19 cellular contexts compared by ENCODE assay signal in the genomic region with DNA sequence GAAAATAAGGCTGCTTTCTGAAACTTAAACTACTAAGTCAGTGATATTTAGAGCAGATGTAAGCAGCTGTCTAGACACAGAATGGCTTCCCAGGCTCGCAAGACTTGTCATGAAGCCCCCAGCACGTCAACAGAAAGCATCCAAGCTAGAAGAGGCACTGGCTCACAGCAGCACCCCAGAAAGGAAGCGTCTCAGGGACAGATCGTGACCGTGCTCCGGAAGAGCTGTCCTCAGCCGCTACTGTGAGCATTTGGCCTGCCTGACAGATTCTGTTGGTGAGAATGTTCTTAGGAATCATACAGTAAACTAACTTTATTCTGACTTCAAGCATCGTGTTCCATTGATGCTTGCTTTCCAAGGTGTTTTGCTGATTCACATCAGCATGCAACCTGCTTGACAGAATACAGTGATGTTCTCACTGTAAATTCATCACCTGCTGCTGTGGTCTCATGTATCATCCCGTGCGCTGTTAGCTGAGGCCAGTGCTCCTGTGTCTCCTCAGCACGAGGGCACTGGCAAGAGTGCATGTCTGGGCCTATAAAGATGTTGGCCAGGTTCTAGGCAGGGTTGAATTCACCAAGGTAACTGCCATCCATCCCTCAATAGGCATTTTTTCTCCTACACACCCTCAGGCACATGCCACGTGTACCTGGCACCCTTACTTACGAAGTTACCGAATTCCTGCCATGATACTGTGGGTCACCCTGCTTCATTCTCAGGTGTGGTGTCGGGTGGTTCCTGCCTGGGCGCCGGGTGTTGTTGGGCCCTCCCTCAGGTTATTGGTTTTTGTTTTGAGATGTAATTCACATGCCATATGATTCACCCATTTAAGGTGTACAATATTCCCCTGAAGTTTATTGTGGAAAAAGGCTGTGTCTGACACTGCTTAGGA. TPM values are rescaled to one million over a fixed set of nuclear protein-coding genes. Genes with fewer than 3 reads are reported as not detected.
DNase-seq lines count a peak whose midpoint lies in the region; ATAC-seq and TF ChIP-seq lines count a peak whose summit lies in the region.
"Had no signal": no experiment of that assay in that cellular context is flagged by ENCODE, and none has a peak within 500 bp of the region (broad histone marks: within the 10 kb centered on the region; RNA-seq: fewer than 3 reads in every experiment).

No MANE protein-coding gene starts in this region.

- no peak for ATAC-seq in activated naive CD4-positive, alpha-beta T cell treated with anti-CD3 and anti-CD28 coated beads, Interleukin-2, amount 50 U/mL, for 72 hours
- ATAC-seq: T-cell had no signal

- intact Hi-C loops in esophagus squamous epithelium (cut with DNase I), result no loop called here
- intact Hi-C loops in spleen (cut with DNase I; ENCODE audit: low total_unique reads), result no loop called here
- intact Hi-C loops in adrenal gland (cut with DNase I), result no loop called here

- no peaks in the 10 kb centered on the region for H3K9me3 ChIP-seq in esophagus squamous epithelium
- no peaks in the 10 kb centered on the region for H3K9me3 ChIP-seq in spleen
- no peaks in the 10 kb centered on the region for H3K9me3 ChIP-seq in adrenal gland (replicated peaks in 1 of 3)
- H3K9me3 ChIP-seq: Peyer's patch, tibial artery had no signal

- no peaks in the 10 kb centered on the region for H3K9me3 Mint-ChIP-seq in activated naive CD4-positive, alpha-beta T cell treated with anti-CD3 and anti-CD28 coated beads, Interleukin-2, amount 50 U/mL, for 72 hours
- no peaks in the 10 kb centered on the region for H3K9me3 Mint-ChIP-seq in activated naive CD4-positive, alpha-beta T cell treated with anti-CD3 and anti-CD28 coated beads, Interleukin-2, amount 10 ng/mL, durations not matched to agents 7 days and 5 days
- H3K9me3 Mint-ChIP-seq: T-cell had no signal

- no peak overlapping the region for H3K4me3 Mint-ChIP-seq in activated naive CD4-positive, alpha-beta T cell treated with anti-CD3 and anti-CD28 coated beads, Interleukin-2, amount 10 ng/mL, durations not matched to agents 7 days and 5 days
- H3K4me3 Mint-ChIP-seq: T-cell had no signal

- TF ChIP-seq POLR2A in esophagus squamous epithelium (IDR thresholded peaks at IDR 0.05), result no peak
- TF ChIP-seq POLR2A in spleen (IDR thresholded peaks at IDR 0.05), result no peak
- no peak for TF ChIP-seq POLR2A in adrenal gland (IDR thresholded peaks at IDR 0.05)

- CTCF ChIA-PET in activated naive CD4-positive, alpha-beta T cell treated with anti-CD3 and anti-CD28 coated beads, Interleukin-2, amount 10 ng/mL, durations not matched to agents 7 days and 5 days (lab: Charles Lee), result no interaction called here

- WGBS in esophagus squamous epithelium, 2 donors, result 59 to 61% methylated on average over 14 to 17 of the region's 17 CpGs
- WGBS in spleen, 5 donors, result 72 to 82% (median 73%) methylated on average over 17 of the region's 17 CpGs
- WGBS in adrenal gland, 4 donors, result 78 to 88% (median 85%) methylated on average over 15 to 17 of the region's 17 CpGs

- H3K27me3 Mint-ChIP-seq in activated naive CD4-positive, alpha-beta T cell treated with anti-CD3 and anti-CD28 coated beads, Interleukin-2, amount 10 ng/mL, durations not matched to agents 7 days and 5 days, result no peaks in the 10 kb centered on the region
- H3K27me3 Mint-ChIP-seq: T-cell had no signal

- TF ChIP-seq CTCF in esophagus squamous epithelium (IDR thresholded peaks at IDR 0.05) (no peak), spleen (IDR thresholded peaks at IDR 0.05 in 8 of 11, conservative IDR thresholded peaks at IDR 0.05 in 3 of 11) (no peak), adrenal gland (IDR thresholded peaks at IDR 0.05) (no peak)

- H3K4me1 ChIP-seq in esophagus squamous epithelium (peaks cover 8 to 97% (median 43%) of the 10 kb centered on the region in 3 donors), spleen (peaks cover 34 to 97% (median 72%) of the 10 kb centered on the region in 6 donors), adrenal gland (replicated peaks in 1 of 2) (peaks cover 19 to 50% of the 10 kb centered on the region in 2 donors)

- no peaks in the 10 kb centered on the region for H3K36me3 Mint-ChIP-seq in activated naive CD4-positive, alpha-beta T cell treated with anti-CD3 and anti-CD28 coated beads, Interleukin-2, amount 50 U/mL, for 72 hours
- H3K36me3 Mint-ChIP-seq in activated naive CD4-positive, alpha-beta T cell treated with anti-CD3 and anti-CD28 coated beads, Interleukin-2, amount 10 ng/mL, durations not matched to agents 7 days and 5 days, result no peaks in the 10 kb centered on the region

- DNase-seq in activated naive CD4-positive, alpha-beta T cell treated with anti-CD3 and anti-CD28 coated beads, Interleukin-2, amount 50 U/mL, for 72 hours (ENCODE audit: low spot score in 2 of 2), result no peak
- DNase-seq in activated naive CD4-positive, alpha-beta T cell treated with anti-CD3 and anti-CD28 coated beads, Interleukin-2, amount 10 ng/mL, durations not matched to agents 7 days and 5 days, result no peak
- DNase-seq in esophagus squamous epithelium (lab: John Stamatoyannopoulos, UW), result no peak
- no peak for DNase-seq in spleen
- no peak for DNase-seq in HPDE6-E6E7 (ENCODE audit: extremely low spot score)
- DNase-seq in adrenal gland, result no peak
- DNase-seq: activated CD4-positive, CD25-positive, alpha-beta regulatory T cell treated with anti-CD3 and anti-CD28 coated beads, Interleukin-2, amount 50 U/mL, for 72 hours; activated T-cell treated with anti-CD3 and anti-CD28 coated beads, Interleukin-2, amount 50 U/mL, for 48 hours; GF-D8; midbrain; NCI-H1417 treated with DMSO at 0.1 percent for 48 hours; NCI-H510A treated with DMSO at 0.1 percent for 48 hours; Peyer's patch; stimulated activated CD4-positive, alpha-beta T cell treated with anti-CD3 and anti-CD28 coated beads, Interleukin-15, amount 100 ng/mL, for 24 hours; T-cell; tibial artery had no signal

- H3K4me3 ChIP-seq in esophagus squamous epithelium (no peak overlapping the region), spleen (no peak overlapping the region), adrenal gland (no peak overlapping the region)
- H3K4me3 ChIP-seq: Peyer's patch, tibial artery had no signal

- H3K36me3 ChIP-seq in esophagus squamous epithelium (peaks cover 0 to 19% (median 0%) of the 10 kb centered on the region in 3 donors), spleen (peaks cover 0 to 30% (median 0%) of the 10 kb centered on the region in 6 donors), adrenal gland (replicated peaks in 1 of 2) (no peaks in the 10 kb centered on the region)

- peak overlapping the region; percentile 46 to 48 for H3K27ac Mint-ChIP-seq in activated naive CD4-positive, alpha-beta T cell treated with anti-CD3 and anti-CD28 coated beads, Interleukin-2, amount 50 U/mL, for 72 hours
- no peak overlapping the region for H3K27ac Mint-ChIP-seq in activated naive CD4-positive, alpha-beta T cell treated with anti-CD3 and anti-CD28 coated beads, Interleukin-2, amount 10 ng/mL, durations not matched to agents 7 days and 5 days
- H3K27ac Mint-ChIP-seq: T-cell had no signal

- H3K27ac ChIP-seq in esophagus squamous epithelium (peak overlapping the region in 3 of 4 donors; percentile 54 to 85 (median 63)), spleen (peak overlapping the region; percentile 23 to 82 (median 75)), adrenal gland (peak overlapping the region in 2 of 5 donors; percentile 28 to 55)
- H3K27ac ChIP-seq: KMS-11 had no signal

- peaks cover 15% of the 10 kb centered on the region for H3K4me1 Mint-ChIP-seq in activated naive CD4-positive, alpha-beta T cell treated with anti-CD3 and anti-CD28 coated beads, Interleukin-2, amount 10 ng/mL, durations not matched to agents 7 days and 5 days

- H3K27me3 ChIP-seq in esophagus squamous epithelium (no peaks in the 10 kb centered on the region), spleen (replicated peaks in 1 of 7) (no peaks in the 10 kb centered on the region), adrenal gland (no peaks in the 10 kb centered on the region)
- H3K27me3 ChIP-seq: Peyer's patch, tibial artery had no signal

RNA-seq across cellular contexts. Expression of a gene that starts 15.9 kb away (rescaled TPM):
- total RNA-seq in activated naive CD4-positive, alpha-beta T cell treated with anti-CD3 and anti-CD28 coated beads, Interleukin-2, amount 50 U/mL, for 72 hours, result 100 to 1,000 TPM in 1 of 2 donors, 10 to 100 TPM in 1; 43.0 to 101 TPM
- 100 to 1,000 TPM; 345 to 663 (median 433) TPM for total RNA-seq in esophagus squamous epithelium
- total RNA-seq in spleen, result 10 to 100 TPM; 41.2 to 87.8 (median 59.5) TPM
- polyA plus RNA-seq in spleen, result 10 to 100 TPM; 63.2 to 82.9 (median 65.6) TPM
- 100 to 1,000 TPM in 1 of 8 donors, 10 to 100 TPM in 7; 38.1 to 233 (median 76.0) TPM for total RNA-seq in adrenal gland
- polyA plus RNA-seq in adrenal gland, result 10 to 100 TPM; 33.4 to 44.0 (median 33.8) TPM
- total RNA-seq: A673 had no signal

RNA-seq across cellular contexts. Expression of a gene that starts 23.8 kb away (rescaled TPM):
- total RNA-seq in activated naive CD4-positive, alpha-beta T cell treated with anti-CD3 and anti-CD28 coated beads, Interleukin-2, amount 50 U/mL, for 72 hours, result not detected
- total RNA-seq in esophagus squamous epithelium (100 to 1,000 TPM; 354 to 843 (median 469) TPM), spleen (1 to 10 TPM in 5 of 7 donors, not detected in 2; 3.2 to 6.1 (median 4.1) TPM), adrenal gland (1 to 10 TPM in 5 of 8 donors, under 1 TPM in 1, not detected in 2; 0.88 to 7.6 (median 3.1) TPM)
- polyA plus RNA-seq in spleen (10 to 100 TPM; 11.0 to 53.6 (median 11.2) TPM), adrenal gland (10 to 100 TPM in 2 of 3 donors, not detected in 1; 33.7 to 46.2 TPM)
- total RNA-seq: A673, osteoblast had no signal

RNA-seq across cellular contexts. Expression of a gene that starts 24.1 kb away (rescaled TPM):
- total RNA-seq in activated naive CD4-positive, alpha-beta T cell treated with anti-CD3 and anti-CD28 coated beads, Interleukin-2, amount 50 U/mL, for 72 hours, result under 1 TPM; 0.46 to 0.74 TPM
- total RNA-seq in esophagus squamous epithelium (100 to 1,000 TPM in 1 of 4 donors, 10 to 100 TPM in 2, 1 to 10 TPM in 1; 1.1 to 101 (median 26.3) TPM), spleen (100 to 1,000 TPM in 2 of 7 donors, 10 to 100 TPM in 5; 26.1 to 102 (median 54.5) TPM), adrenal gland (100 to 1,000 TPM in 7 of 8 donors, 10 to 100 TPM in 1; 82.6 to 250 (median 147) TPM)
- polyA plus RNA-seq in spleen (100 to 1,000 TPM in 1 of 3 donors, 10 to 100 TPM in 2; 66.7 to 145 (median 97.2) TPM), adrenal gland (100 to 1,000 TPM in 2 of 3 donors, 10 to 100 TPM in 1; 14.8 to 366 (median 340) TPM)
- total RNA-seq: A673 had no signal

RNA-seq across cellular contexts. Expression of a gene that starts 35.5 kb away (rescaled TPM):
- 10 to 100 TPM; 82.1 to 90.0 TPM for total RNA-seq in activated naive CD4-positive, alpha-beta T cell treated with anti-CD3 and anti-CD28 coated beads, Interleukin-2, amount 50 U/mL, for 72 hours
- total RNA-seq in esophagus squamous epithelium, result 10 to 100 TPM; 24.0 to 42.8 (median 27.3) TPM
- total RNA-seq in spleen, result 10 to 100 TPM; 31.4 to 40.6 (median 38.4) TPM
- 10 to 100 TPM; 41.2 to 56.7 (median 46.6) TPM for polyA plus RNA-seq in spleen
- total RNA-seq in adrenal gland, result 10 to 100 TPM; 31.0 to 57.0 (median 37.7) TPM
- polyA plus RNA-seq in adrenal gland, result 10 to 100 TPM; 23.5 to 53.0 (median 42.1) TPM

RNA-seq across cellular contexts. Expression of a gene that starts 39.4 kb away (rescaled TPM):
- total RNA-seq in activated naive CD4-positive, alpha-beta T cell treated with anti-CD3 and anti-CD28 coated beads, Interleukin-2, amount 50 U/mL, for 72 hours, result 10 to 100 TPM; 10.7 to 12.1 TPM
- total RNA-seq in esophagus squamous epithelium, result 10 to 100 TPM; 13.7 to 27.0 (median 21.6) TPM
- 10 to 100 TPM; 11.8 to 25.9 (median 17.8) TPM for total RNA-seq in spleen
- polyA plus RNA-seq in spleen, result 1 to 10 TPM; 3.8 to 9.3 (median 4.5) TPM
- 1 to 10 TPM; 2.6 to 5.4 (median 4.3) TPM for total RNA-seq in adrenal gland
- polyA plus RNA-seq in adrenal gland, result 1 to 10 TPM; 2.2 to 6.0 (median 2.7) TPM
- total RNA-seq: A673 had no signal

Comparison
In these comparisons a context has a peak if more than half of its experiments do, and no peak if none do; other contexts are left out.
1. RNA of a gene that starts 23.8 kb away (total RNA-seq): 354 to 843 TPM in esophagus squamous epithelium; 3.2 to 6.1 TPM in spleen, 0.88 to 7.6 TPM in adrenal gland and not detected in activated naive CD4-positive, alpha-beta T cell treated with anti-CD3 and anti-CD28 coated beads, Interleukin-2, amount 50 U/mL, for 72 hours; every median in the first group is over 10 times any median in the second.